Comparison of ENCODE assay signal across 18 cellular contexts in genomic region chr1:65072845-65073244, GRCh38.
A peak's percentile ranks its signal among the peaks of the same experiment; 100 is the strongest.
DNase-seq lines count a peak whose midpoint lies in the region; ATAC-seq and TF ChIP-seq lines count a peak whose summit lies in the region.
"Had no signal": no experiment of that assay in that cellular context is flagged by ENCODE, and none has a peak within 500 bp of the region (broad histone marks: within the 10 kb centered on the region; RNA-seq: fewer than 3 reads in every experiment).

No MANE protein-coding gene starts in this region.

- H4K91ac ChIP-seq in trophoblast cell (ENCODE audit: low read depth, low read length), result no peak overlapping the region

- H3K4me1 ChIP-seq in trophoblast cell (ENCODE audit: control insufficient read depth in 1 of 2, insufficient read depth in 2 of 2, low read length in 2 of 2), result peaks cover 0 to 4% of the 10 kb centered on the region in 2 experiments

- no peak overlapping the region for H3K27ac Mint-ChIP-seq in glutamatergic neuron (ENCODE audit: unreplicated experiment)
- H3K27ac Mint-ChIP-seq: B cell; CD8-positive, alpha-beta T cell; GM23338 had no signal

- no peak overlapping the region for H3K27ac ChIP-seq in trophoblast cell (ENCODE audit: low read depth, low read length)
- H3K27ac ChIP-seq: BLaER1 treated with 17β-estradiol and CSF1 and Interleukin-3, amounts not matched to agents 10 nM and 100 nM had no signal

- H2BK5ac ChIP-seq in trophoblast cell (ENCODE audit: low read depth, low read length, poor library complexity), result peak overlapping the region; percentile 13

- no peak for TF ChIP-seq CTCF in glutamatergic neuron (IDR thresholded peaks at IDR 0.05; ENCODE audit: partially characterized antibody, unreplicated experiment)

- H3K4me3 ChIP-seq in trophoblast cell (ENCODE audit: low read depth, low read length), result no peak overlapping the region
- H3K4me3 ChIP-seq: BLaER1 treated with 17β-estradiol and CSF1 and Interleukin-3, amounts not matched to agents 10 nM and 100 nM; GM12878; GM23338 had no signal

- no peaks in the 10 kb centered on the region for H3K79me2 ChIP-seq in trophoblast cell (ENCODE audit: control insufficient read depth, insufficient read depth, low read length, poor library complexity)

- H2AK5ac ChIP-seq in trophoblast cell (ENCODE audit: low read length), result no peak overlapping the region

- peak; percentile 74 for ATAC-seq in left lobe of liver
- no peak for ATAC-seq in SK-N-SH treated with all-trans-retinoic acid at 6 μM for 48 hours
- ATAC-seq: CD8-positive, alpha-beta T cell; GM12878; GM23338 had no signal

- no peak overlapping the region for H3K18ac ChIP-seq in trophoblast cell (ENCODE audit: low read length)

- H3K4ac ChIP-seq in trophoblast cell (ENCODE audit: low read depth, low read length), result no peak overlapping the region

- DNase-seq in G401 (ENCODE audit: low spot score) (peak; percentile 25), NCI-H446 treated with DMSO at 0.1 percent for 48 hours (lab: John Stamatoyannopoulos, UW) (peak; percentile 44), left lobe of liver (ENCODE audit: low spot score) (peak; percentile 73), trophoblast cell (no peak), HT-29 (ENCODE audit: low spot score) (no peak), glutamatergic neuron (no peak)
- no peak for DNase-seq in stimulated activated naive CD4-positive, alpha-beta T cell (lab: John Stamatoyannopoulos, UW)
- DNase-seq: Calu3; CD8-positive, alpha-beta T cell; DMS79 treated with DMSO at 0.1 percent for 48 hours; HCEC 1CT; IMR-90; KBM-7 had no signal

- H3K4me1 Mint-ChIP-seq in glutamatergic neuron (ENCODE audit: low read depth, unreplicated experiment), result peaks cover 8% of the 10 kb centered on the region

- no peak overlapping the region for H3K4me3 Mint-ChIP-seq in glutamatergic neuron (ENCODE audit: unreplicated experiment)
- H3K4me3 Mint-ChIP-seq: B cell; CD8-positive, alpha-beta T cell; GM23338 had no signal

- H3K9me3 ChIP-seq in trophoblast cell (ENCODE audit: insufficient read depth, low read depth, low read length), result no peaks in the 10 kb centered on the region
- H3K9me3 ChIP-seq: BLaER1 treated with 17β-estradiol and CSF1 and Interleukin-3, amounts not matched to agents 10 nM and 100 nM had no signal

- no peak overlapping the region for H3K9ac ChIP-seq in trophoblast cell (ENCODE audit: low read length)
- H3K9ac ChIP-seq: BLaER1 treated with 17β-estradiol and CSF1 and Interleukin-3, amounts not matched to agents 10 nM and 100 nM had no signal

- no peaks in the 10 kb centered on the region for H3K36me3 Mint-ChIP-seq in glutamatergic neuron (ENCODE audit: unreplicated experiment)

- no peak overlapping the region for H4K12ac ChIP-seq in trophoblast cell (ENCODE audit: low read depth, low read length)

- H3K23ac ChIP-seq in trophoblast cell (ENCODE audit: low read length), result no peak overlapping the region

- peaks cover 2% of the 10 kb centered on the region for H3K27me3 Mint-ChIP-seq in glutamatergic neuron (ENCODE audit: unreplicated experiment)

- no peak overlapping the region for H3K14ac ChIP-seq in trophoblast cell (ENCODE audit: low read length)

- no peak overlapping the region for H4K8ac ChIP-seq in trophoblast cell (ENCODE audit: low read depth, low read length)

- no peak overlapping the region for H2BK12ac ChIP-seq in trophoblast cell (ENCODE audit: low read length)

- peaks cover 5% of the 10 kb centered on the region for H3K27me3 ChIP-seq in trophoblast cell (ENCODE audit: insufficient read depth, low read length)
- H3K27me3 ChIP-seq: BLaER1 treated with 17β-estradiol and CSF1 and Interleukin-3, amounts not matched to agents 10 nM and 100 nM had no signal

- H3K9me3 Mint-ChIP-seq in glutamatergic neuron (ENCODE audit: unreplicated experiment), result no peaks in the 10 kb centered on the region
- H3K9me3 Mint-ChIP-seq: CD8-positive, alpha-beta T cell; GM23338 had no signal

- H3K36me3 ChIP-seq in trophoblast cell (ENCODE audit: control insufficient read depth in 1 of 2, insufficient read depth in 2 of 2, low read length in 2 of 2), result no peaks in the 10 kb centered on the region
- H3K36me3 ChIP-seq: BLaER1 treated with 17β-estradiol and CSF1 and Interleukin-3, amounts not matched to agents 10 nM and 100 nM had no signal

- H2AFZ ChIP-seq in trophoblast cell (ENCODE audit: insufficient read depth, low read length, poor library complexity), result no peak overlapping the region

- H3K4me2 ChIP-seq in trophoblast cell (ENCODE audit: low read length), result no peak overlapping the region
- H3K4me2 ChIP-seq: BLaER1 treated with 17β-estradiol and CSF1 and Interleukin-3, amounts not matched to agents 10 nM and 100 nM; GM23338 had no signal

- WGBS in trophoblast cell (ENCODE audit: extremely low coverage, insufficient coverage, insufficient read length), result no CpG with 5 or more reads among the region's 3 CpGs

- H2BK120ac ChIP-seq in trophoblast cell (ENCODE audit: insufficient read depth, low read length, poor library complexity), result no peak overlapping the region

- in situ Hi-C loops in G401 (cut with HindIII; ENCODE audit: low sequenced_read_pairs), result no loop called here

- no peaks in the 10 kb centered on the region for H3K79me1 ChIP-seq in trophoblast cell (ENCODE audit: low read length)

TF ChIP-seq in SK-N-SH treated with all-trans-retinoic acid at 6 μM for 48 hours, 23 proteins besides CTCF, POLR2A, EP300 and RAD21:
- TF ChIP-seq CSRNP3 (CRISPR knock-in tag; IDR thresholded peaks at IDR 0.05) (no peak), POU6F1 (CRISPR knock-in tag; IDR thresholded peaks at IDR 0.05; ENCODE audit: borderline replicate concordance, low read depth) (no peak), ZNF70 (CRISPR knock-in tag; IDR thresholded peaks at IDR 0.05) (no peak), BACH2 (CRISPR knock-in tag; IDR thresholded peaks at IDR 0.05; ENCODE audit: borderline replicate concordance) (no peak), CSDC2 (CRISPR knock-in tag; IDR thresholded peaks at IDR 0.05) (no peak), ZC3H10 (CRISPR knock-in tag; IDR thresholded peaks at IDR 0.05) (no peak), ZNF8 (CRISPR knock-in tag; IDR thresholded peaks at IDR 0.05) (no peak), ZFP3 (CRISPR knock-in tag; IDR thresholded peaks at IDR 0.05) (no peak), ISL1 (CRISPR knock-in tag; IDR thresholded peaks at IDR 0.05) (no peak), TOX (CRISPR knock-in tag; IDR thresholded peaks at IDR 0.05; ENCODE audit: borderline replicate concordance) (no peak), GLIS3 (CRISPR knock-in tag; IDR thresholded peaks at IDR 0.05) (no peak), RARB (CRISPR knock-in tag; IDR thresholded peaks at IDR 0.05) (no peak), ARNTL (CRISPR knock-in tag; IDR thresholded peaks at IDR 0.05; ENCODE audit: borderline replicate concordance, low read depth) (no peak)
TF ChIP-seq in SK-N-SH treated with all-trans-retinoic acid at 6 μM for 48 hours: peak in this region for 0.

Comparison
In these comparisons a context has a peak if more than half of its experiments do, and no peak if none do; other contexts are left out.
1. DNase-seq: peak in G401 (single experiment), NCI-H446 treated with DMSO at 0.1 percent for 48 hours (single experiment) and left lobe of liver (single experiment); none in trophoblast cell (0 of 2), HT-29 (single experiment), glutamatergic neuron (single experiment) and stimulated activated naive CD4-positive, alpha-beta T cell (0 of 6).